Comparison of ENCODE assay signal across 8 cellular contexts in genomic region chr1:18902523-18903312, GRCh38. TPM values are rescaled to one million over a fixed set of nuclear protein-coding genes. Genes with fewer than 3 reads are reported as not detected.
A peak's percentile ranks its signal among the peaks of the same experiment; 100 is the strongest.
DNase-seq lines count a peak whose midpoint lies in the region; ATAC-seq and TF ChIP-seq lines count a peak whose summit lies in the region.

Gene ALDH4A1, minus strand, starts transcription at chr1:18902555. Its CDS starts 32 bp downstream, at chr1:18902523.

- intact Hi-C loops in right cardiac atrium (cut with DNase I), result no loop called here
- intact Hi-C loops in psoas muscle (cut with DNase I), result no loop called here

- in situ Hi-C loops in astrocyte of the cerebellum (cut with HindIII; ENCODE audit: low sequenced_read_pairs), result loop anchor here (10.0 kb wide), 1 partner anchor 192 kb away; no protein-coding TSS in a partner anchor

- under 1% methylated on average over 56 of the region's 56 CpGs for WGBS in right cardiac atrium
- WGBS in psoas muscle, 3 donors, result 0% methylated on average over 53 to 56 of the region's 56 CpGs
- WGBS in urinary bladder, result under 1% methylated on average over 56 of the region's 56 CpGs

- TF ChIP-seq CTCF in astrocyte of the cerebellum (IDR thresholded peaks at IDR 0.05; ENCODE audit: low read depth, low read length, missing control alignments) (no peak), psoas muscle (IDR thresholded peaks at IDR 0.05) (no peak)

- H3K9me3 ChIP-seq in right cardiac atrium (ENCODE audit: control insufficient read depth, low read length) (no peaks in the 10 kb centered on the region), psoas muscle (no peaks in the 10 kb centered on the region)

- peak; percentile 87 for DNase-seq in NCI-H187 treated with DMSO at 0.1 percent for 48 hours (lab: John Stamatoyannopoulos, UW)
- DNase-seq in T-helper 9 cell, result peak; percentile 84
- peak; percentile 97 for DNase-seq in astrocyte of the cerebellum (ENCODE audit: low read depth)
- peak; percentile 99 for DNase-seq in right cardiac atrium
- DNase-seq in psoas muscle, result peak; percentile 99

- H3K27me3 ChIP-seq in right cardiac atrium (ENCODE audit: control insufficient read depth, insufficient read depth) (no peaks in the 10 kb centered on the region), psoas muscle (ENCODE audit: insufficient read depth in 3 of 3, low read length in 2 of 3) (no peaks in the 10 kb centered on the region)

- H3K36me3 ChIP-seq in psoas muscle (ENCODE audit: insufficient read depth in 1 of 2, low read depth in 1 of 2) (peaks cover 0 to 2% of the 10 kb centered on the region in 2 donors), urinary bladder (ENCODE audit: insufficient read depth) (peaks cover 2% of the 10 kb centered on the region)

- H3K4me3 ChIP-seq in astrocyte of the cerebellum (ENCODE audit: low read depth, low read length), result peak within 1 kb of the TSS; percentile 71
- peak within 1 kb of the TSS; percentile 63 for H3K4me3 ChIP-seq in right cardiac atrium (ENCODE audit: low read length)
- H3K4me3 ChIP-seq in psoas muscle, result peak within 1 kb of the TSS; percentile 88
- H3K4me3 ChIP-seq in urinary bladder (ENCODE audit: low read depth, low read length), result peak within 1 kb of the TSS; percentile 66

- peak; percentile 81 for TF ChIP-seq POLR2A in GM18505 (IDR thresholded peaks at IDR 0.05; ENCODE audit: borderline replicate concordance, extremely low read depth, insufficient read depth, insufficient read length)

- H3K4me1 ChIP-seq in right cardiac atrium (ENCODE audit: control insufficient read depth, insufficient read depth, low read length), result peaks cover 4% of the 10 kb centered on the region
- H3K4me1 ChIP-seq in psoas muscle, result peaks cover 34% of the 10 kb centered on the region
- no peaks in the 10 kb centered on the region for H3K4me1 ChIP-seq in urinary bladder (ENCODE audit: insufficient read depth)

- H3K27ac ChIP-seq in right cardiac atrium (ENCODE audit: low read length) (peak within 1 kb of the TSS; percentile 87), psoas muscle (peak within 1 kb of the TSS; percentile 98), urinary bladder (ENCODE audit: low read depth) (peak within 1 kb of the TSS; percentile 66)

- ATAC-seq in GM18505 (IDR thresholded peaks at IDR 0.05; ENCODE audit: unreplicated experiment), result peak; percentile 94
- ATAC-seq in HG02970 (IDR thresholded peaks at IDR 0.05; ENCODE audit: low FRiP score, unreplicated experiment), result peak; percentile 92
- peak; percentile 95 to 97 for ATAC-seq in right cardiac atrium
- peak; percentile 93 to 96 (median 95) for ATAC-seq in psoas muscle

RNA-seq across cellular contexts. Expression of gene ALDH4A1, which starts in this region (rescaled TPM):
- total RNA-seq in right cardiac atrium, result 10 to 100 TPM; 22.2 to 35.5 (median 27.1) TPM
- polyA plus RNA-seq in right cardiac atrium, result 23.6 TPM
- 10 to 100 TPM; 31.9 to 81.1 (median 47.0) TPM for total RNA-seq in psoas muscle
- polyA plus RNA-seq in psoas muscle, result 10 to 100 TPM; 19.5 to 28.6 (median 22.7) TPM
- total RNA-seq in urinary bladder, result 11.9 TPM
- 26.0 TPM for polyA plus RNA-seq in urinary bladder

Comparison
In these comparisons a context has a peak if more than half of its experiments do, and no peak if none do; other contexts are left out.
1. Peak in every context shown above with its lines: DNase-seq, ATAC-seq, H3K4me3 ChIP-seq and H3K27ac ChIP-seq.